In the genomic region with DNA sequence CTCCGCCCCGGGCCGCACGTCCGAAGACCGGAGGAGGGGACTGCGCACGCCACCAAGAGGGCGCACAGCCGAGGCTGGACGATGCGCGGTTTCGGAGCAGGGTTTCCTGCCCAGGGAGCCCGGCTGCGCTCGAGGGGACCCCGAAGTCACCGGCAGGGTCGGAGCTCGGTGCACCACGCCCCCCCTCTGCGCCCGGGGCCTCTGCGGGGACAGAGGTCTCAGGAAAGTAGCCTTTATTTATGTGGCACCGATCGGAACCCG, we compare ENCODE assay signal across 8 cellular contexts.
DNase-seq lines count a peak whose midpoint lies in the region; ATAC-seq and TF ChIP-seq lines count a peak whose summit lies in the region.

No MANE protein-coding gene starts in this region.

- peaks cover 23% of the 10 kb centered on the region for H3K4me1 Mint-ChIP-seq in activated T-helper 17 cell treated with anti-CD3 and anti-CD28 coated beads, Interleukin-2, amount 50 U/mL, for 72 hours
- peaks cover 13% of the 10 kb centered on the region for H3K4me1 Mint-ChIP-seq in CD14-positive monocyte

- no peaks in the 10 kb centered on the region for H3K9me3 Mint-ChIP-seq in activated T-helper 17 cell treated with anti-CD3 and anti-CD28 coated beads, Interleukin-2, amount 50 U/mL, for 72 hours
- H3K9me3 Mint-ChIP-seq in CD14-positive monocyte: peaks cover 0 to 28% (median 20%) of the 10 kb centered on the region in 7 donors

- TF ChIP-seq CTCF in left ventricle myocardium inferior (IDR thresholded peaks at IDR 0.05; ENCODE audit: borderline replicate concordance) (no peak), CD14-positive monocyte (IDR thresholded peaks at IDR 0.05) (no peak)

- H3K27ac Mint-ChIP-seq in activated T-helper 17 cell treated with anti-CD3 and anti-CD28 coated beads, Interleukin-2, amount 50 U/mL, for 72 hours: no peak overlapping the region
- no peak overlapping the region for H3K27ac Mint-ChIP-seq in CD14-positive monocyte

- no peaks in the 10 kb centered on the region for H3K27me3 ChIP-seq in MG63
- no peaks in the 10 kb centered on the region for H3K27me3 ChIP-seq in left ventricle myocardium inferior (ENCODE audit: low read depth)
- H3K27me3 ChIP-seq in skeletal muscle satellite cell (ENCODE audit: control insufficient read depth, insufficient read depth, low read length): peaks cover 3% of the 10 kb centered on the region

- DNase-seq in COLO668 (lab: John Stamatoyannopoulos, UW; ENCODE audit: unreplicated experiment): peak; percentile 86
- peak; percentile 27 for DNase-seq in MG63
- peak; percentile 22 for DNase-seq in left ventricle myocardium inferior
- no peak for DNase-seq in CD14-positive monocyte (ENCODE audit: low spot score)

- H3K27ac ChIP-seq in left ventricle myocardium inferior (replicated peaks): peak overlapping the region; percentile 94

- H3K4me1 ChIP-seq in left ventricle myocardium inferior (peaks cover 43% of the 10 kb centered on the region), skeletal muscle satellite cell (ENCODE audit: control insufficient read depth, insufficient read depth, low read length) (peaks cover 6% of the 10 kb centered on the region)

- peaks cover 7% of the 10 kb centered on the region for H3K36me3 Mint-ChIP-seq in activated T-helper 17 cell treated with anti-CD3 and anti-CD28 coated beads, Interleukin-2, amount 50 U/mL, for 72 hours (ENCODE audit: low read depth)
- H3K36me3 Mint-ChIP-seq in CD14-positive monocyte: peaks cover 0 to 15% of the 10 kb centered on the region in 2 donors

- ATAC-seq in GM21576 (IDR thresholded peaks at IDR 0.05; ENCODE audit: unreplicated experiment): peak; percentile 21
- ATAC-seq in activated T-helper 17 cell treated with anti-CD3 and anti-CD28 coated beads, Interleukin-2, amount 50 U/mL, for 72 hours (replicated peaks): peak; percentile 9
- no peak for ATAC-seq in GM21825 (IDR thresholded peaks at IDR 0.05; ENCODE audit: unreplicated experiment)

- intact Hi-C loops in left ventricle myocardium inferior (cut with micrococcal nuclease): no loop called here
- intact Hi-C loops in CD14-positive monocyte (cut with micrococcal nuclease): no loop called here

- H3K36me3 ChIP-seq in MG63 (no peaks in the 10 kb centered on the region), left ventricle myocardium inferior (no peaks in the 10 kb centered on the region), skeletal muscle satellite cell (ENCODE audit: insufficient read depth, low read length) (no peaks in the 10 kb centered on the region)

- H3K4me3 Mint-ChIP-seq in activated T-helper 17 cell treated with anti-CD3 and anti-CD28 coated beads, Interleukin-2, amount 50 U/mL, for 72 hours: no peak overlapping the region
- no peak overlapping the region for H3K4me3 Mint-ChIP-seq in CD14-positive monocyte

- H3K4me2 ChIP-seq in skeletal muscle satellite cell (ENCODE audit: low read length): peak overlapping the region; percentile 92

- peak overlapping the region; percentile 78 for H3K9ac ChIP-seq in skeletal muscle satellite cell (ENCODE audit: low read depth, low read length)

- H3K4me3 ChIP-seq in MG63 (peak overlapping the region; percentile 65), left ventricle myocardium inferior (peak overlapping the region; percentile 79), skeletal muscle satellite cell (ENCODE audit: low read length) (peak overlapping the region; percentile 76)

- no peaks in the 10 kb centered on the region for H3K9me3 ChIP-seq in MG63
- H3K9me3 ChIP-seq in left ventricle myocardium inferior (replicated peaks): no peaks in the 10 kb centered on the region
- no peaks in the 10 kb centered on the region for H3K9me3 ChIP-seq in skeletal muscle satellite cell (replicated peaks; ENCODE audit: low read length)

- no peaks in the 10 kb centered on the region for H3K27me3 Mint-ChIP-seq in activated T-helper 17 cell treated with anti-CD3 and anti-CD28 coated beads, Interleukin-2, amount 50 U/mL, for 72 hours
- H3K27me3 Mint-ChIP-seq in CD14-positive monocyte (ENCODE audit: low read depth in 3 of 3): peaks cover 78 to 91% (median 88%) of the 10 kb centered on the region in 3 donors
